In the genomic region with DNA sequence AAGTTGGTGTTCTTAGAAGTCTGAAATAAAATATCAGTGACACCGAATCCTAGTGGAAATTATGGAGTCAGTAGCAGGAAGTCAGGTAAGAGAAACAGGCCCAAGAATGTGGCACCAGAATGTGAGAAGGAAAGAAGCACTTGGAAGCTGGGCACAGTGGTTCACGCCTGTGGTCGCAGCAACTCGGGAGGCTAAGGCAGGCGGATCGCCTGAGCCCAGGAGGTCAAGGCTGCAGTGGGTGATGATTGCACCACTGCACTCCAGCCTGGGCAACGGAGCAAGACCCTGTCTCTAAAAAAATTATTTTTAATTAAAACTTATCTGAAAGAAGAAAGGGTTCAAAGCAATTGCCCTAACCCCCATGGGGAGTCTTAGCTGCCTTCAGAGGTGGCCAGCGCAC, we compare ENCODE assay signal across 8 cellular contexts.
"Had no signal": no experiment of that assay in that cellular context is flagged by ENCODE, and none has a peak within 500 bp of the region (broad histone marks: within the 10 kb centered on the region; RNA-seq: fewer than 3 reads in every experiment).

No MANE protein-coding gene starts in this region.

- H3K27ac ChIP-seq: GM23248, HL-60 had no signal

- DNase-seq: GM23248, GOT3, H9, HCEC 1CT, KBM-7 had no signal

- FAIRE-seq: H54, HepG2 had no signal

- H3K4me3 ChIP-seq: GM23248 had no signal

- H2AFZ ChIP-seq: GM23248 had no signal

- ATAC-seq: HepG2 had no signal

- H3K9ac ChIP-seq: GM23248 had no signal
